Comparison of ENCODE assay signal across 14 cellular contexts in the genomic region with DNA sequence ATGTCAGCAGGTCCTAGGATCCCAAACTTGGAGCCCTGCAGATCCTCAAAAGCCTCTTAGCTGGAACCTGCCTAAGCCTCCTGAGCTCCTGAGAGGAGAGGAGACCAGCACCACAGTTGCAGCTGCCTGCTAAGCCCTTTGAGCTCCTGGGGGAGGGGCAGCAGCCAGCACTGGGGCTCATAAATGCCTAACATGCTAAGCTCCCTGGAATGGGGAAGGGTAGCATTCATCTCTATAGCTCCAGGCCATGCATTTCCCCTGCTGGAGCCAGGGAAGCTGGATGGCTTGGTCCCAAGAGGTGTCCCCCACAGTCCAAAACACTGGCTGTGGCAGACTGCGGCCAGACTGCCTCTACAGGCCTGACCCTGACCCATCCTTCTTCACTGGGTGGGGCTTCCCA.
"Had no signal": no experiment of that assay in that cellular context is flagged by ENCODE, and none has a peak within 500 bp of the region (broad histone marks: within the 10 kb centered on the region; RNA-seq: fewer than 3 reads in every experiment).

No MANE protein-coding gene starts in this region.

- H3K27me3 ChIP-seq: esophagus squamous epithelium, gastroesophageal sphincter, right atrium auricular region, sigmoid colon had no signal

- H3K4me3 ChIP-seq: esophagus squamous epithelium, gastroesophageal sphincter, right atrium auricular region, sigmoid colon, skin epidermis had no signal

- ATAC-seq: effector memory CD8-positive, alpha-beta T cell; gastroesophageal sphincter; naive thymus-derived CD4-positive, alpha-beta T cell had no signal

- H3K27ac ChIP-seq: esophagus squamous epithelium, gastroesophageal sphincter, right atrium auricular region, sigmoid colon, skin epidermis had no signal

- H3K36me3 ChIP-seq: esophagus squamous epithelium, gastroesophageal sphincter, right atrium auricular region, sigmoid colon had no signal

- H3K9me3 ChIP-seq: esophagus squamous epithelium, gastroesophageal sphincter, right atrium auricular region, sigmoid colon had no signal

- DNase-seq: effector memory CD8-positive, alpha-beta T cell; esophagus squamous epithelium; foreskin fibroblast; glutamatergic neuron; kidney glomerular epithelial cell; naive thymus-derived CD4-positive, alpha-beta T cell; nephron progenitor cell; posterior cingulate gyrus; sigmoid colon; stimulated activated CD4-positive, alpha-beta T cell treated with anti-CD3 and anti-CD28 coated beads, Interleukin-2, amount 100 ng/mL, for 24 hours; stimulated activated naive CD4-positive, alpha-beta T cell had no signal

- H3K4me1 ChIP-seq: esophagus squamous epithelium, gastroesophageal sphincter, right atrium auricular region, sigmoid colon had no signal
